16 cellular contexts compared by ENCODE assay signal in the genomic region with DNA sequence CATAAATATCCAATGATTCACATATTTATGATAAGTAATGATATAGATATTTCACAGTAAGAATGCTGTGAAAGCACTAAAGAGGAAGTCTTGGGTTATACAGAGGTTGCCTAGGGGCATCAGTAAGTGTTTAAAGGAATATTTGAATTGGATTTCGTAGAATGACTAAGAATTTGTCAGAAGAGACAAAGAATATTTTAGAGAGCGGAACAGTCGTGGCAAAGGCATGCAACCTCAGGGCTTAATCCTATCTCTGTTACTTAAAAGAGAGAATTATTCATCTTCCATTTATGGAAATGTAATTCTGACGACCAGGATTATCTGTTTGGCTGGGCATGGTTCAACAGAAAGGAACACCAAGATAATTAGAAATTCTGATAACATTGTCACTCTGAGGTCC.
DNase-seq lines count a peak whose midpoint lies in the region; ATAC-seq and TF ChIP-seq lines count a peak whose summit lies in the region.
"Had no signal": no experiment of that assay in that cellular context is flagged by ENCODE, and none has a peak within 500 bp of the region (broad histone marks: within the 10 kb centered on the region; RNA-seq: fewer than 3 reads in every experiment).

No MANE protein-coding gene starts in this region.

- H2BK12ac ChIP-seq in mesenchymal stem cell (ENCODE audit: low read length in 2 of 2): no peak overlapping the region

- peaks cover 8% of the 10 kb centered on the region for H3K4me1 Mint-ChIP-seq in activated CD4-positive, alpha-beta T cell treated with anti-CD3 and anti-CD28 coated beads for 36 hours

- H4K91ac ChIP-seq in mesenchymal stem cell (ENCODE audit: low read length): no peak overlapping the region

- H3K79me1 ChIP-seq in mesenchymal stem cell (replicated peaks; ENCODE audit: low read length, poor library complexity, severe bottlenecking): no peaks in the 10 kb centered on the region

- no peaks in the 10 kb centered on the region for H3K9me3 Mint-ChIP-seq in activated CD4-positive, alpha-beta T cell treated with anti-CD3 and anti-CD28 coated beads for 36 hours (ENCODE audit: low read depth)

- H3K36me3 ChIP-seq in brain microvascular endothelial cell (replicated peaks): no peaks in the 10 kb centered on the region
- H3K36me3 ChIP-seq in mesenchymal stem cell (ENCODE audit: control insufficient read depth in 1 of 2, insufficient read depth in 2 of 2, low read depth in 1 of 2, low read length in 2 of 2): no peaks in the 10 kb centered on the region
- H3K36me3 ChIP-seq: sigmoid colon, SJCRH30 had no signal

- peak overlapping the region; percentile 14 for H3K9ac ChIP-seq in mesenchymal stem cell (ENCODE audit: low read length)

- no peak overlapping the region for H3K4me3 ChIP-seq in brain microvascular endothelial cell (ENCODE audit: low read depth, low read length)
- no peak overlapping the region for H3K4me3 ChIP-seq in mesenchymal stem cell (ENCODE audit: insufficient read depth in 1 of 2, low read depth in 1 of 2, low read length in 2 of 2)
- H3K4me3 ChIP-seq: sigmoid colon, SJCRH30 had no signal

- no peaks in the 10 kb centered on the region for H3K9me3 ChIP-seq in mesenchymal stem cell (ENCODE audit: control insufficient read depth, low read length)
- H3K9me3 ChIP-seq: sigmoid colon, SJCRH30 had no signal

- no peak overlapping the region for H2AK5ac ChIP-seq in mesenchymal stem cell (ENCODE audit: low read length, severe bottlenecking)

- H3K36me3 Mint-ChIP-seq in activated CD4-positive, alpha-beta T cell treated with anti-CD3 and anti-CD28 coated beads for 36 hours (ENCODE audit: low read depth): no peaks in the 10 kb centered on the region
- H3K36me3 Mint-ChIP-seq: naive thymus-derived CD4-positive, alpha-beta T cell had no signal

- H3K4me1 ChIP-seq in mesenchymal stem cell (ENCODE audit: control insufficient read depth, insufficient read depth, low read depth, low read length): no peaks in the 10 kb centered on the region
- H3K4me1 ChIP-seq: sigmoid colon, SJCRH30 had no signal

- H3K27me3 ChIP-seq in brain microvascular endothelial cell (replicated peaks) (no peaks in the 10 kb centered on the region), mesenchymal stem cell (ENCODE audit: control insufficient read depth in 1 of 2, insufficient read depth in 1 of 2, low read length in 2 of 2) (no peaks in the 10 kb centered on the region)
- H3K27me3 ChIP-seq: sigmoid colon, SJCRH30 had no signal

- DNase-seq in EH (ENCODE audit: low read depth) (peak; percentile 46), NCI-H226 (peak; percentile 86), brain microvascular endothelial cell (peak; percentile 53), mesenchymal stem cell (peak; percentile 26), NCI-H187 treated with DMSO at 0.1 percent for 48 hours (lab: John Stamatoyannopoulos, UW) (no peak), left cardiac atrium (no peak)
- no peak for DNase-seq in activated CD4-positive, alpha-beta T cell treated with anti-CD3 and anti-CD28 coated beads for 36 hours
- DNase-seq: caudate nucleus; CD8-positive, alpha-beta memory T cell; naive thymus-derived CD4-positive, alpha-beta T cell; NCI-H1105 treated with DMSO at 0.1 percent for 48 hours; NCI-H526; sigmoid colon; SJCRH30 had no signal

- H3K14ac ChIP-seq in mesenchymal stem cell (ENCODE audit: low read length in 2 of 2): no peak overlapping the region

- no peak for ATAC-seq in activated CD4-positive, alpha-beta T cell treated with anti-CD3 and anti-CD28 coated beads for 36 hours
- no peak for ATAC-seq in HG02840 (IDR thresholded peaks at IDR 0.05; ENCODE audit: low FRiP score, unreplicated experiment)
- no peak for ATAC-seq in left cardiac atrium
- ATAC-seq: naive thymus-derived CD4-positive, alpha-beta T cell had no signal

- no peak overlapping the region for H3K18ac ChIP-seq in mesenchymal stem cell (ENCODE audit: low read depth in 1 of 2, low read length in 2 of 2)

- POLR2A ChIA-PET in activated CD4-positive, alpha-beta T cell treated with anti-CD3 and anti-CD28 coated beads for 36 hours (lab: Charles Lee): no interaction called here

- intact Hi-C loops in activated CD4-positive, alpha-beta T cell treated with anti-CD3 and anti-CD28 coated beads for 36 hours (cut with DNase I, micrococcal nuclease): no loop called here
- intact Hi-C loops in left cardiac atrium (cut with DNase I): no loop called here

- no peak overlapping the region for H3K4me2 ChIP-seq in mesenchymal stem cell (ENCODE audit: low read length, poor library complexity, severe bottlenecking)

- H2BK5ac ChIP-seq in mesenchymal stem cell (ENCODE audit: low read depth, low read length, poor library complexity, severe bottlenecking): no peak overlapping the region

- CTCF ChIA-PET in activated CD4-positive, alpha-beta T cell treated with anti-CD3 and anti-CD28 coated beads for 36 hours (lab: Charles Lee): no interaction called here

- no peak overlapping the region for H3K27ac Mint-ChIP-seq in activated CD4-positive, alpha-beta T cell treated with anti-CD3 and anti-CD28 coated beads for 36 hours
- H3K27ac Mint-ChIP-seq: naive thymus-derived CD4-positive, alpha-beta T cell had no signal

- no peak overlapping the region for H2BK120ac ChIP-seq in mesenchymal stem cell (ENCODE audit: low read depth, low read length)

- TF ChIP-seq CTCF in brain microvascular endothelial cell (IDR thresholded peaks at IDR 0.05; ENCODE audit: low read depth, low read length, missing control alignments): no peak

- H2AFZ ChIP-seq in mesenchymal stem cell (ENCODE audit: low read depth, low read length): no peak overlapping the region

- H3K27ac ChIP-seq in brain microvascular endothelial cell (peak overlapping the region; percentile 72), mesenchymal stem cell (ENCODE audit: low read length, poor library complexity, severe bottlenecking) (no peak overlapping the region)
- H3K27ac ChIP-seq: HL-60, sigmoid colon, SJCRH30 had no signal

- no peak overlapping the region for H3K4me3 Mint-ChIP-seq in activated CD4-positive, alpha-beta T cell treated with anti-CD3 and anti-CD28 coated beads for 36 hours
- H3K4me3 Mint-ChIP-seq: CD8-positive, alpha-beta memory T cell; naive thymus-derived CD4-positive, alpha-beta T cell had no signal

- no peak overlapping the region for H2BK15ac ChIP-seq in mesenchymal stem cell (ENCODE audit: low read depth, poor library complexity, severe bottlenecking)

- WGBS in mesenchymal stem cell: 18% methylated on average over 2 of the region's 4 CpGs

- H4K8ac ChIP-seq in mesenchymal stem cell (ENCODE audit: low read length): no peak overlapping the region

- H3K27me3 Mint-ChIP-seq in activated CD4-positive, alpha-beta T cell treated with anti-CD3 and anti-CD28 coated beads for 36 hours: peaks cover 9% of the 10 kb centered on the region

- H3K23ac ChIP-seq in mesenchymal stem cell (ENCODE audit: low read length in 2 of 2): no peak overlapping the region

- in situ Hi-C loops in brain microvascular endothelial cell (cut with HindIII; ENCODE audit: low pct_ligation_motif_present, low sequenced_read_pairs): no loop called here

- no peak overlapping the region for H3K4ac ChIP-seq in mesenchymal stem cell (ENCODE audit: low read depth in 1 of 2, low read length in 2 of 2)

Comparison
In these comparisons a context has a peak if more than half of its experiments do, and no peak if none do; other contexts are left out.
1. DNase-seq: peak in EH (single experiment), NCI-H226 (single experiment), brain microvascular endothelial cell (single experiment) and mesenchymal stem cell (single experiment); none in activated CD4-positive, alpha-beta T cell treated with anti-CD3 and anti-CD28 coated beads for 36 hours (single experiment), NCI-H187 treated with DMSO at 0.1 percent for 48 hours (single experiment) and left cardiac atrium (single experiment).